In the genomic region with DNA sequence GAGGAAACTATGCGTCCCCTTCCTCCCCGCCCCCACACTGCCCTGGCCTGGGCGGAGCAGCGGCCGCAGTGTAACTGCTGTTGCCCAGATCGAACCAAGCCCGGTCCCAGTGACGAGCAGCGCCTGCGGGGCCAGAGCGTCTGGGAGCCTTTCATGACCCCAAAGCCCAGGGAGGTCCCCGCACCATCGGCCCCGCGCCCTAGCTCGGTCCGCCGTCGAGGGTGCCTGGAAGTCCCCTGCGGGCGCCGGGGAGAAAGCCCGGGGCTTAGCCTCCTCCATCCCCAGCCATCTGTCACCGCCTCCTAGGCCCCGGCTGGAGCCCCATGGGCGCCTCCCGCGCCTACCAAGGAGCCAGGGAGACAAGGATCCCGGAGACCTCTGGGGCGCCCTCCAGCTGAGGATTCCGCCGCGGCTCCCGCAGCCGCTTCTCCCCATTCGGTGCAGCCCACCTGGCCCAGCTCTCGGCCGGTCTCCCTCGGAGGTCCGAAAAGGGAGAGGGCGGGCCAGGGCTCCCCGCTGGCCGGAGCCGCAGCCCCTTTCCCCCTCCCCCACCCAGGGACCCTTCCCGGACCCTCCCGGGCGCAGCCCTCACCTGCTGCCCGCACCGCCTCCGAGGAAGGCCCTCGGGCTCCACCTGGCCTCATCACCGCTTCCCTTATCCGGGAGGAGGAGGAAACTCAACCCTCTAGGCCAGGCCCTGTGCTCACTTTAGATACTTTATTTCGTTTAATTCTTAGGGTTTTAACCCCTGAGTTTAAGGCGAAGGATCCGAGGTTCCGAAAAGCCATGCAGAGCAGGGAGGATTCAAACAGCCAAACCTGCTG, we compare ENCODE assay signal across 20 cellular contexts. TPM values are rescaled to one million over a fixed set of nuclear protein-coding genes. Genes with fewer than 3 reads are reported as not detected.
A peak's percentile ranks its signal among the peaks of the same experiment; 100 is the strongest.
DNase-seq lines count a peak whose midpoint lies in the region; ATAC-seq and TF ChIP-seq lines count a peak whose summit lies in the region.
"Had no signal": no experiment of that assay in that cellular context is flagged by ENCODE, and none has a peak within 500 bp of the region (broad histone marks: within the 10 kb centered on the region; RNA-seq: fewer than 3 reads in every experiment).

No MANE protein-coding gene starts in this region.

- no peak overlapping the region for H3K27ac ChIP-seq in osteoblast (ENCODE audit: low read depth, low read length)
- no peak overlapping the region for H3K27ac ChIP-seq in aorta (ENCODE audit: low read depth in 1 of 2, low read length in 2 of 2)
- no peak overlapping the region for H3K27ac ChIP-seq in coronary artery
- H3K27ac ChIP-seq: epithelial cell of prostate, SJSA1 had no signal

- H4K20me1 ChIP-seq in osteoblast (ENCODE audit: insufficient read depth, low read length) = no peaks in the 10 kb centered on the region

- intact Hi-C loops in aorta (cut with DNase I) = no loop called here

- ATAC-seq in stimulated activated naive CD8-positive, alpha-beta T cell treated with anti-CD3 and anti-CD28 coated beads, Interleukin-15, amount 100 ng/mL, for 72 hours = peak; percentile 33
- no peak for ATAC-seq in stimulated activated naive CD8-positive, alpha-beta T cell treated with anti-CD3 and anti-CD28 coated beads, Interleukin-15, Interleukin-2, amounts not matched to agents 100 U/mL and 50 U/mL, for 24 hours
- ATAC-seq in aorta (ENCODE audit: low FRiP score) = peak; percentile 63
- no peak for ATAC-seq in stimulated activated naive B cell treated with anti-CD40 and anti-IgM and Interleukin-4, amounts not matched to agents 10 μg/mL and 1 μg/mL and 100 μg/mL, for 72 hours (replicated peaks)
- ATAC-seq: PC-3 had no signal

- H3K27me3 ChIP-seq in osteoblast (ENCODE audit: insufficient read depth, low read length) = no peaks in the 10 kb centered on the region
- H3K27me3 ChIP-seq in aorta (ENCODE audit: control insufficient read depth in 1 of 2, insufficient read depth in 2 of 2, low read length in 1 of 2) = no peaks in the 10 kb centered on the region
- H3K27me3 ChIP-seq: SJSA1 had no signal

- H3K36me3 Mint-ChIP-seq in stimulated activated naive B cell treated with anti-CD40 and anti-IgM and Interleukin-4, amounts not matched to agents 10 μg/mL and 1 μg/mL and 100 μg/mL, for 72 hours = peaks cover 50 to 51% of the 10 kb centered on the region in 2 donors

- H3K4me1 Mint-ChIP-seq in stimulated activated naive CD8-positive, alpha-beta T cell treated with anti-CD3 and anti-CD28 coated beads, Interleukin-15, amount 100 ng/mL, for 72 hours = no peaks in the 10 kb centered on the region
- no peaks in the 10 kb centered on the region for H3K4me1 Mint-ChIP-seq in stimulated activated naive B cell treated with anti-CD40 and anti-IgM and Interleukin-4, amounts not matched to agents 10 μg/mL and 1 μg/mL and 100 μg/mL, for 72 hours
- H3K4me1 Mint-ChIP-seq: activated CD4-positive, alpha-beta memory T cell treated with anti-CD3 and anti-CD28 coated beads, Interleukin-2, amount 10 ng/mL, durations not matched to agents 7 days and 5 days had no signal

- DNase-seq in stimulated activated naive CD8-positive, alpha-beta T cell treated with anti-CD3 and anti-CD28 coated beads, Interleukin-15, amount 100 ng/mL, for 72 hours = no peak
- DNase-seq in stimulated activated naive CD8-positive, alpha-beta T cell treated with anti-CD3 and anti-CD28 coated beads, Interleukin-15, Interleukin-2, amounts not matched to agents 100 U/mL and 50 U/mL, for 24 hours = no peak
- DNase-seq in fibroblast of villous mesenchyme (ENCODE audit: low read depth) (no peak), osteoblast (ENCODE audit: insufficient read length, low spot score, missing footprints) (peak; percentile 36), aorta (no peak), coronary artery (ENCODE audit: low spot score) (no peak), RKO (ENCODE audit: low spot score) (no peak)
- DNase-seq in stimulated activated naive B cell treated with anti-CD40 and anti-IgM and Interleukin-4, amounts not matched to agents 10 μg/mL and 1 μg/mL and 100 μg/mL, for 72 hours = no peak
- DNase-seq: ACHN; activated CD4-positive, alpha-beta memory T cell treated with anti-CD3 and anti-CD28 coated beads, Interleukin-2, amount 10 ng/mL, durations not matched to agents 7 days and 5 days; activated naive CD4-positive, alpha-beta T cell; activated T-cell treated with anti-CD3 and anti-CD28 coated beads, Interleukin-2, amount 50 U/mL, for 1 hour; cortex of kidney; HCEC 1CT; NCI-H146; NCI-H774; occipital lobe; PC-3 had no signal

- no peaks in the 10 kb centered on the region for H3K27me3 Mint-ChIP-seq in stimulated activated naive CD8-positive, alpha-beta T cell treated with anti-CD3 and anti-CD28 coated beads, Interleukin-15, amount 100 ng/mL, for 72 hours
- H3K27me3 Mint-ChIP-seq in stimulated activated naive B cell treated with anti-CD40 and anti-IgM and Interleukin-4, amounts not matched to agents 10 μg/mL and 1 μg/mL and 100 μg/mL, for 72 hours = peaks cover 0 to 5% of the 10 kb centered on the region in 2 donors
- H3K27me3 Mint-ChIP-seq: activated CD4-positive, alpha-beta memory T cell treated with anti-CD3 and anti-CD28 coated beads, Interleukin-2, amount 10 ng/mL, durations not matched to agents 7 days and 5 days had no signal

- H3K36me3 ChIP-seq in osteoblast (ENCODE audit: insufficient read depth, low read length) (no peaks in the 10 kb centered on the region), aorta (ENCODE audit: control insufficient read depth in 1 of 2, insufficient read depth in 2 of 2, low read length in 1 of 2) (no peaks in the 10 kb centered on the region)
- H3K36me3 ChIP-seq: SJSA1 had no signal

- H3K4me3 ChIP-seq in fibroblast of villous mesenchyme (ENCODE audit: low read depth, low read length) (peak overlapping the region; percentile 36), osteoblast (ENCODE audit: insufficient read depth, low read length) (peak overlapping the region; percentile 58), aorta (ENCODE audit: low read length in 2 of 2) (no peak overlapping the region), coronary artery (no peak overlapping the region)
- H3K4me3 ChIP-seq: SJSA1 had no signal

- H3K79me2 ChIP-seq in osteoblast (ENCODE audit: insufficient read depth, low read length) = no peaks in the 10 kb centered on the region

- H3K4me3 Mint-ChIP-seq in stimulated activated naive CD8-positive, alpha-beta T cell treated with anti-CD3 and anti-CD28 coated beads, Interleukin-15, amount 100 ng/mL, for 72 hours = no peak overlapping the region
- H3K4me3 Mint-ChIP-seq in stimulated activated naive B cell treated with anti-CD40 and anti-IgM and Interleukin-4, amounts not matched to agents 10 μg/mL and 1 μg/mL and 100 μg/mL, for 72 hours = no peak overlapping the region
- H3K4me3 Mint-ChIP-seq: activated CD4-positive, alpha-beta memory T cell treated with anti-CD3 and anti-CD28 coated beads, Interleukin-2, amount 10 ng/mL, durations not matched to agents 7 days and 5 days had no signal

- H3K9me3 ChIP-seq in osteoblast (ENCODE audit: low read depth, low read length) = no peaks in the 10 kb centered on the region
- peaks cover 2% of the 10 kb centered on the region for H3K9me3 ChIP-seq in aorta (ENCODE audit: control insufficient read depth, low read length)
- H3K9me3 ChIP-seq: SJSA1 had no signal

- H2AFZ ChIP-seq in osteoblast (ENCODE audit: low read length) = peak overlapping the region; percentile 50

- H3K9me3 Mint-ChIP-seq in stimulated activated naive CD8-positive, alpha-beta T cell treated with anti-CD3 and anti-CD28 coated beads, Interleukin-15, amount 100 ng/mL, for 72 hours = no peaks in the 10 kb centered on the region
- peaks cover 0 to 1% of the 10 kb centered on the region in 2 donors for H3K9me3 Mint-ChIP-seq in stimulated activated naive B cell treated with anti-CD40 and anti-IgM and Interleukin-4, amounts not matched to agents 10 μg/mL and 1 μg/mL and 100 μg/mL, for 72 hours
- H3K9me3 Mint-ChIP-seq: activated CD4-positive, alpha-beta memory T cell treated with anti-CD3 and anti-CD28 coated beads, Interleukin-2, amount 10 ng/mL, durations not matched to agents 7 days and 5 days had no signal

- 30 to 38% methylated on average over 46 to 57 of the region's 57 CpGs for WGBS in aorta, 2 donors

- H3K4me2 ChIP-seq in osteoblast (ENCODE audit: insufficient read depth, low read length) = peak overlapping the region; percentile 48

- H3K27ac Mint-ChIP-seq in stimulated activated naive CD8-positive, alpha-beta T cell treated with anti-CD3 and anti-CD28 coated beads, Interleukin-15, amount 100 ng/mL, for 72 hours = no peak overlapping the region
- H3K27ac Mint-ChIP-seq in stimulated activated naive B cell treated with anti-CD40 and anti-IgM and Interleukin-4, amounts not matched to agents 10 μg/mL and 1 μg/mL and 100 μg/mL, for 72 hours = no peak overlapping the region
- H3K27ac Mint-ChIP-seq: activated CD4-positive, alpha-beta memory T cell treated with anti-CD3 and anti-CD28 coated beads, Interleukin-2, amount 10 ng/mL, durations not matched to agents 7 days and 5 days had no signal

- TF ChIP-seq CTCF in fibroblast of villous mesenchyme (IDR thresholded peaks at IDR 0.05; ENCODE audit: insufficient read depth, low read depth, low read length) (no peak), osteoblast (IDR thresholded peaks at IDR 0.05; ENCODE audit: extremely low read depth, low read depth, low read length) (no peak), coronary artery (IDR thresholded peaks at IDR 0.05) (no peak)

- H3K4me1 ChIP-seq in osteoblast (ENCODE audit: insufficient read depth, low read length) = no peaks in the 10 kb centered on the region
- no peaks in the 10 kb centered on the region for H3K4me1 ChIP-seq in aorta (ENCODE audit: control insufficient read depth in 1 of 2, insufficient read depth in 2 of 2, low read length in 2 of 2)
- H3K4me1 ChIP-seq: SJSA1 had no signal

RNA-seq across cellular contexts. Expression of a gene that starts 45.6 kb away (rescaled TPM):
- total RNA-seq in fibroblast of villous mesenchyme (34.8 and 43.2 TPM in 2 replicates), osteoblast (24.5 and 28.6 TPM in 2 replicates), aorta (10 to 100 TPM; 20.8 to 24.1 TPM)
- polyA plus RNA-seq in aorta = 10 to 100 TPM; 32.0 to 34.9 TPM

Comparison
In these comparisons a context has a peak if more than half of its experiments do, and no peak if none do; other contexts are left out.
1. ATAC-seq: peak in stimulated activated naive CD8-positive, alpha-beta T cell treated with anti-CD3 and anti-CD28 coated beads, Interleukin-15, amount 100 ng/mL, for 72 hours (single experiment) and aorta (single experiment); none in stimulated activated naive CD8-positive, alpha-beta T cell treated with anti-CD3 and anti-CD28 coated beads, Interleukin-15, Interleukin-2, amounts not matched to agents 100 U/mL and 50 U/mL, for 24 hours (single experiment) and stimulated activated naive B cell treated with anti-CD40 and anti-IgM and Interleukin-4, amounts not matched to agents 10 μg/mL and 1 μg/mL and 100 μg/mL, for 72 hours (0 of 2).
2. H3K4me3 ChIP-seq: peak in fibroblast of villous mesenchyme (single experiment) and osteoblast (single experiment); none in aorta (0 of 2) and coronary artery (single experiment).